Comparison of ENCODE assay signal across 18 cellular contexts in the genomic region with DNA sequence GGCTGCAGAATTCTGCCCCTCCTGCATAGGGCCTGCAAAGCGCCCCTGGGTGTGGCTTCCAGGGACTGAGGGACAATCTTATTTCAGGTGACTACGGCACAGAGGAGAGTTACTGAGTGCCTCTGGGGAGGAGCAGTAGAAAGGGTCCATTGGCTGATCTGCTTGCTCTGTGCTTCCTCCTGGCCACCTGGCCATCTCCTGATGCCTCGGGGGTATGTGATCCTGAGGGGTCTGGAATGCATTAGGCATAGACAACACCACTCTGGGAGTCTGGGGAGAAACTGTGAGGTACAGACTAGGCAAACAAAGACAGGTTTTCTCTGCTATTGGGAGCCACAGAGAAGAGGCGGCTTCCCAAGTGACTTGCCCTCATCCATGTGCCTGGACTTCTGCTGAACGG. TPM values are rescaled to one million over a fixed set of nuclear protein-coding genes. Genes with fewer than 3 reads are reported as not detected.
DNase-seq lines count a peak whose midpoint lies in the region; ATAC-seq and TF ChIP-seq lines count a peak whose summit lies in the region.
"Had no signal": no experiment of that assay in that cellular context is flagged by ENCODE, and none has a peak within 500 bp of the region (broad histone marks: within the 10 kb centered on the region; RNA-seq: fewer than 3 reads in every experiment).

No MANE protein-coding gene starts in this region.

- H3K36me3 ChIP-seq in BLaER1 treated with 17β-estradiol and CSF1 and Interleukin-3, amounts not matched to agents 10 nM and 100 nM = peaks cover 43 to 60% (median 55%) of the 10 kb centered on the region in 11 experiments
- H3K36me3 ChIP-seq in HUES64 (ENCODE audit: insufficient read depth, low read length) (peaks cover 50% of the 10 kb centered on the region), ovary (no peaks in the 10 kb centered on the region)

- H3K4me3 Mint-ChIP-seq in glutamatergic neuron (ENCODE audit: unreplicated experiment) (peak overlapping the region; percentile 88), natural killer cell (no peak overlapping the region)
- H3K4me3 Mint-ChIP-seq: activated naive CD8-positive, alpha-beta T cell treated with anti-CD3 and anti-CD28 coated beads, Interleukin-2, amount 50 U/mL, for 24 hours; effector memory CD8-positive, alpha-beta T cell; stimulated activated naive B cell treated with anti-CD40 and anti-IgM and Interleukin-4, amounts not matched to agents 10 μg/mL and 1 μg/mL and 100 μg/mL, for 72 hours had no signal

- peak overlapping the region in 5 of 11 experiments; percentile 11 to 70 (median 63); a peak in 8 of 22 replicates for H3K27ac ChIP-seq in BLaER1 treated with 17β-estradiol and CSF1 and Interleukin-3, amounts not matched to agents 10 nM and 100 nM
- H3K27ac ChIP-seq in HUES64 (ENCODE audit: low read depth, low read length) (peak overlapping the region; percentile 88; the same call in 1 of the 2 replicates), ovary (peak overlapping the region in 1 of 2 donors; percentile 99)
- H3K27ac ChIP-seq: HL-60, PC-9, VCaP had no signal

- peaks cover 10% of the 10 kb centered on the region for H3K9me3 Mint-ChIP-seq in glutamatergic neuron (ENCODE audit: unreplicated experiment)
- no peaks in the 10 kb centered on the region for H3K9me3 Mint-ChIP-seq in natural killer cell
- H3K9me3 Mint-ChIP-seq: activated naive CD8-positive, alpha-beta T cell treated with anti-CD3 and anti-CD28 coated beads, Interleukin-2, amount 50 U/mL, for 24 hours; effector memory CD8-positive, alpha-beta T cell; stimulated activated naive B cell treated with anti-CD40 and anti-IgM and Interleukin-4, amounts not matched to agents 10 μg/mL and 1 μg/mL and 100 μg/mL, for 72 hours had no signal

- no peak for TF ChIP-seq EP300 in ovary (IDR thresholded peaks at IDR 0.05)

- TF ChIP-seq CTCF in glutamatergic neuron (IDR thresholded peaks at IDR 0.05; ENCODE audit: partially characterized antibody, unreplicated experiment) (no peak), ovary (IDR thresholded peaks at IDR 0.05) (no peak), natural killer cell (IDR thresholded peaks at IDR 0.05) (no peak)

- no peaks in the 10 kb centered on the region for H3K9me3 ChIP-seq in BLaER1 treated with 17β-estradiol and CSF1 and Interleukin-3, amounts not matched to agents 10 nM and 100 nM (replicated peaks in 1 of 11)
- no peaks in the 10 kb centered on the region for H3K9me3 ChIP-seq in HUES64 (ENCODE audit: insufficient read depth, low read depth, low read length)
- H3K9me3 ChIP-seq in ovary = no peaks in the 10 kb centered on the region

- H3K4me1 ChIP-seq in BLaER1 treated with 17β-estradiol and CSF1 and Interleukin-3, amounts not matched to agents 10 nM and 100 nM = peaks cover 29 to 55% (median 52%) of the 10 kb centered on the region in 10 experiments
- peaks cover 22% of the 10 kb centered on the region for H3K4me1 ChIP-seq in HUES64 (ENCODE audit: insufficient read depth, low read length)
- peaks cover 12% of the 10 kb centered on the region for H3K4me1 ChIP-seq in ovary (ENCODE audit: insufficient read depth)

- H3K4me1 Mint-ChIP-seq in glutamatergic neuron (ENCODE audit: low read depth, unreplicated experiment) (peaks cover 35% of the 10 kb centered on the region), natural killer cell (no peaks in the 10 kb centered on the region)

- no peaks in the 10 kb centered on the region for H3K27me3 ChIP-seq in BLaER1 treated with 17β-estradiol and CSF1 and Interleukin-3, amounts not matched to agents 10 nM and 100 nM
- H3K27me3 ChIP-seq in HUES64 (ENCODE audit: insufficient read depth, low read length) (no peaks in the 10 kb centered on the region), ovary (no peaks in the 10 kb centered on the region)

- intact Hi-C loops in ovary (cut with DNase I) = loop anchor here in 1 of 4 donors (5.0 kb wide), 1 partner anchor 78 kb away; no protein-coding TSS in a partner anchor
- intact Hi-C loops in posterior vena cava (cut with DNase I) = loop anchor here in 1 of 2 donors (5.0 kb wide), 1 partner anchor 68 kb away; no protein-coding TSS in a partner anchor
- intact Hi-C loops in natural killer cell (cut with micrococcal nuclease) = loop anchor here (1.0 kb wide), 1 partner anchor 25 kb away; no protein-coding TSS in a partner anchor

- peak overlapping the region in 6 of 10 experiments; percentile 80 to 94 (median 88); a peak in 8 of 20 replicates for H3K4me3 ChIP-seq in BLaER1 treated with 17β-estradiol and CSF1 and Interleukin-3, amounts not matched to agents 10 nM and 100 nM
- peak overlapping the region; percentile 65 for H3K4me3 ChIP-seq in HUES64 (ENCODE audit: low read length)
- H3K4me3 ChIP-seq in ovary = peak overlapping the region; percentile 66
- H3K4me3 ChIP-seq: PC-9 had no signal

- H3K36me3 Mint-ChIP-seq in glutamatergic neuron (ENCODE audit: unreplicated experiment) = no peaks in the 10 kb centered on the region
- H3K36me3 Mint-ChIP-seq in natural killer cell = no peaks in the 10 kb centered on the region
- H3K36me3 Mint-ChIP-seq: stimulated activated naive B cell treated with anti-CD40 and anti-IgM and Interleukin-4, amounts not matched to agents 10 μg/mL and 1 μg/mL and 100 μg/mL, for 72 hours had no signal

- 63% methylated on average over 5 of the region's 5 CpGs for WGBS in HUES64
- WGBS in ovary, 3 donors = 62 to 73% (median 63%) methylated on average over 5 of the region's 5 CpGs

- H3K27ac Mint-ChIP-seq in glutamatergic neuron (ENCODE audit: unreplicated experiment) (peak overlapping the region; percentile 96), natural killer cell (no peak overlapping the region)
- H3K27ac Mint-ChIP-seq: activated naive CD8-positive, alpha-beta T cell treated with anti-CD3 and anti-CD28 coated beads, Interleukin-2, amount 50 U/mL, for 24 hours; effector memory CD8-positive, alpha-beta T cell; stimulated activated naive B cell treated with anti-CD40 and anti-IgM and Interleukin-4, amounts not matched to agents 10 μg/mL and 1 μg/mL and 100 μg/mL, for 72 hours had no signal

- TF ChIP-seq POLR2A in ovary (IDR thresholded peaks at IDR 0.05) = no peak

- H3K27me3 Mint-ChIP-seq in glutamatergic neuron (ENCODE audit: unreplicated experiment) = peaks cover 13% of the 10 kb centered on the region
- peaks cover 11 to 19% of the 10 kb centered on the region in 2 donors for H3K27me3 Mint-ChIP-seq in natural killer cell (ENCODE audit: low read depth in 2 of 2)
- H3K27me3 Mint-ChIP-seq: stimulated activated naive B cell treated with anti-CD40 and anti-IgM and Interleukin-4, amounts not matched to agents 10 μg/mL and 1 μg/mL and 100 μg/mL, for 72 hours had no signal

- ATAC-seq in HG03457 (IDR thresholded peaks at IDR 0.05; ENCODE audit: unreplicated experiment) = no peak
- ATAC-seq in natural killer cell = no peak
- ATAC-seq: activated naive CD8-positive, alpha-beta T cell treated with anti-CD3 and anti-CD28 coated beads, Interleukin-2, amount 50 U/mL, for 24 hours; effector memory CD8-positive, alpha-beta T cell; stimulated activated naive B cell treated with anti-CD40 and anti-IgM and Interleukin-4, amounts not matched to agents 10 μg/mL and 1 μg/mL and 100 μg/mL, for 72 hours had no signal

- DNase-seq in glutamatergic neuron = no peak
- DNase-seq in ovary = no peak
- no peak for DNase-seq in hippocampal formation (lab: John Stamatoyannopoulos, UW)
- DNase-seq in posterior vena cava (ENCODE audit: low spot score) = no peak
- no peak for DNase-seq in natural killer cell
- DNase-seq: activated naive CD8-positive, alpha-beta T cell treated with anti-CD3 and anti-CD28 coated beads, Interleukin-2, amount 50 U/mL, for 24 hours; caudate nucleus; effector memory CD8-positive, alpha-beta T cell; Kasumi-1; NCI-H1694 treated with DMSO at 0.1 percent for 48 hours; NCI-H526; PC-9; stimulated activated naive B cell treated with anti-CD40 and anti-IgM and Interleukin-4, amounts not matched to agents 10 μg/mL and 1 μg/mL and 100 μg/mL, for 72 hours had no signal

- H4K20me1 ChIP-seq in BLaER1 treated with 17β-estradiol and CSF1 and Interleukin-3, amounts not matched to agents 10 nM and 100 nM = peaks cover 0 to 64% (median 56%) of the 10 kb centered on the region in 11 experiments; a peak in 17 of 22 replicates

- H3K9ac ChIP-seq in BLaER1 treated with 17β-estradiol and CSF1 and Interleukin-3, amounts not matched to agents 10 nM and 100 nM = peak overlapping the region in 10 of 11 experiments; percentile 21 to 100 (median 100); a peak in 17 of 22 replicates
- peak overlapping the region; percentile 70; the same call in 1 of the 2 replicates for H3K9ac ChIP-seq in HUES64 (ENCODE audit: low read depth, low read length)

- peak overlapping the region; percentile 74 to 95 (median 87) for H3K4me2 ChIP-seq in BLaER1 treated with 17β-estradiol and CSF1 and Interleukin-3, amounts not matched to agents 10 nM and 100 nM
- H3K4me2 ChIP-seq: PC-9 had no signal

RNA-seq across cellular contexts. Expression of gene KCTD15, which starts 2.8 kb away (rescaled TPM):
- 32.5 TPM for polyA plus RNA-seq in HUES64 (2013, experiment 1 of 2)
- polyA plus RNA-seq in HUES64 (2013, experiment 2 of 2) = 30.8 TPM
- 53.4 TPM for total RNA-seq in glutamatergic neuron (ENCODE audit: unreplicated experiment)
- 10 to 100 TPM; 23.7 to 45.7 (median 33.4) TPM for total RNA-seq in ovary
- polyA plus RNA-seq in ovary = 10 to 100 TPM; 12.6 to 29.0 TPM
- total RNA-seq in posterior vena cava = 10 to 100 TPM; 56.3 to 62.9 TPM
- 1 to 10 TPM in 2 of 3 donors, under 1 TPM in 1; 0.59 to 4.7 (median 1.4) TPM for total RNA-seq in natural killer cell
